1 cellular context compared by ENCODE assay signal in the genomic region with DNA sequence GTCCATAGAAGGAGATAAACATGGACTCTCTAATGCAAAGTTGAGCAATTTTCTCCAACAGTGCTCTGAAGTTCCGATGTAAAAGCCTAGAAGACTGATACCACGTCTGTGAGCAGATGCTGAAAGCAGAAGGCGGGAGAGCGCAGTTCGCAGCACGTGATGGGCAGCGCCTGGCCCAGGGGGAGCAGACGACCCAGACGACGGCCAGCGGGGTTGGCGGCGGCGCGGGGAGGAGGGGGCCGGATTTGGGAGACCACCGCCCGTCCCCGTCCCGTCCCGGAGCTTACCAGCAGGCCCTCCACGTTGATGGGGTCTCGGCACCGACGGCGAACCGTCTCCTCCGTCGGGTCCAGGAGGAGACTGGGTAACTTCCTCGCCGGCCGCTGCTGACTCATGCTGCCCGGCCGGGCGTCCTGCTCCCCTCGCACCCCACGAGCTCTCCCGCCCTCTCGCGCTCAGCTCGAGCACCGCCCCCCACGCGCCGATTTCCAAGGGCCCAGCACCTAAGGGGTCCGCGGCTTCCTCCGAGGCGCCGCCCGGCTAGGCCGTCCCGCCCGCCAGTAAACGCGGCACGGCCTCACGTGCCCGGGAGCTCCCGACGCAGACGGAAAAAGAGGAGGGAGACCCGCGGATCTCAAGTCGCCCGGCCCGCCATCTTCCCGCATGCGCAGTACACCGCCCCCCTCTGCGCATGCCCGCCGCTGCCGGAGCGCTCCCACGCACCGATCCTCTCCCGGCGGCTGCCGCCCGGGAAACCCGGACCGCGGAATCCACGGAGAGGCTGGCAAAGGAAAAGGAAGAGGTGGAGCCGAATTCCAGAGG.
TF ChIP-seq lines count a peak whose summit lies in the region.

A gene with protein sequence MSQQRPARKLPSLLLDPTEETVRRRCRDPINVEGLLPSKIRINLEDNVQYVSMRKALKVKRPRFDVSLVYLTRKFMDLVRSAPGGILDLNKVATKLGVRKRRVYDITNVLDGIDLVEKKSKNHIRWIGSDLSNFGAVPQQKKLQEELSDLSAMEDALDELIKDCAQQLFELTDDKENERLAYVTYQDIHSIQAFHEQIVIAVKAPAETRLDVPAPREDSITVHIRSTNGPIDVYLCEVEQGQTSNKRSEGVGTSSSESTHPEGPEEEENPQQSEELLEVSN (minus strand): TSS at position 677 of the 822 bp plus-strand sequence. CDS start 282 bp downstream, at position 395.

TF ChIP-seq in H1, 55 proteins besides CTCF, POLR2A, EP300 and RAD21 (continued from another document):
- TF ChIP-seq SIX5 (IDR thresholded peaks at IDR 0.05; ENCODE audit: low read depth, low read length) (no peak), HDAC2 (IDR thresholded peaks at IDR 0.05; ENCODE audit: borderline replicate concordance in 1 of 2, low read depth in 2 of 2, low read length in 2 of 2) (peak; percentile 36 to 95; a peak in 3 of 4 replicates), SP1 (IDR thresholded peaks at IDR 0.05; ENCODE audit: low read depth, low read length) (peak; percentile 100), JUND (IDR thresholded peaks at IDR 0.05; ENCODE audit: low read length) (peak; percentile 66)
